7 cellular contexts compared by ENCODE assay signal in genomic region chr10:132386921-132387320, GRCh38. TPM values are rescaled to one million over a fixed set of nuclear protein-coding genes. Genes with fewer than 3 reads are reported as not detected.
DNase-seq lines count a peak whose midpoint lies in the region; ATAC-seq and TF ChIP-seq lines count a peak whose summit lies in the region.
"Not testable (repeated sequence)": the region's sequence is repeated elsewhere in the genome, so short reads cannot be mapped to it uniquely, and the experiment has no call there.

No MANE protein-coding gene starts in this region.

- not testable (repeated sequence) for H3K27ac ChIP-seq in mesenchymal stem cell (ENCODE audit: low read length, poor library complexity, severe bottlenecking)

- intact Hi-C loops in CD14-positive monocyte (cut with micrococcal nuclease) (loop anchor here (2.0 to 10.0 kb wide), 2 partner anchors 66 to 148 kb away; partner anchors contain the start of gene INPP5A (in 1 of the 2)), left cardiac atrium (cut with DNase I) (loop anchor here in 1 of 2 donors (10.0 kb wide), 1 partner anchor 258 kb away; no protein-coding TSS in a partner anchor), posterior vena cava (cut with DNase I) (loop anchor here in 1 of 2 donors (10.0 kb wide), 1 partner anchor 248 kb away; no protein-coding TSS in a partner anchor)
- intact Hi-C loops in activated CD4-positive, alpha-beta T cell treated with anti-CD3 and anti-CD28 coated beads, Interleukin-2, amount 10 ng/mL, durations not matched to agents 24 days and 14 days (cut with micrococcal nuclease): loop anchor here (2.0 kb wide), 1 partner anchor 22 kb away; no protein-coding TSS in a partner anchor

- H2AFZ ChIP-seq in mesenchymal stem cell (ENCODE audit: low read depth, low read length): not testable (repeated sequence)

- H3K27me3 Mint-ChIP-seq in CD14-positive monocyte (ENCODE audit: low read depth in 3 of 3): peaks cover 0 to 21% (median 5%) of the 10 kb centered on the region in 3 donors
- H3K27me3 Mint-ChIP-seq in activated CD4-positive, alpha-beta T cell treated with anti-CD3 and anti-CD28 coated beads, Interleukin-2, amount 10 ng/mL, durations not matched to agents 24 days and 14 days; stimulated activated naive CD8-positive, alpha-beta T cell treated with anti-CD3 and anti-CD28 coated beads, Interleukin-15, amount 100 ng/mL, for 72 hours: not testable (repeated sequence)

- not testable (repeated sequence) for H3K4me2 ChIP-seq in mesenchymal stem cell (ENCODE audit: low read length, poor library complexity, severe bottlenecking)

- peaks cover 54% of the 10 kb centered on the region for H3K4me1 Mint-ChIP-seq in CD14-positive monocyte
- H3K4me1 Mint-ChIP-seq in activated CD4-positive, alpha-beta T cell treated with anti-CD3 and anti-CD28 coated beads, Interleukin-2, amount 10 ng/mL, durations not matched to agents 24 days and 14 days: not testable (repeated sequence)
- peaks cover 34% of the 10 kb centered on the region for H3K4me1 Mint-ChIP-seq in stimulated activated naive CD8-positive, alpha-beta T cell treated with anti-CD3 and anti-CD28 coated beads, Interleukin-15, amount 100 ng/mL, for 72 hours

- peak overlapping the region; percentile 21 to 42 for H2BK12ac ChIP-seq in mesenchymal stem cell (ENCODE audit: low read length in 2 of 2)

- peaks cover 16% of the 10 kb centered on the region for H3K4me1 ChIP-seq in mesenchymal stem cell (ENCODE audit: control insufficient read depth, insufficient read depth, low read depth, low read length)

- H3K4ac ChIP-seq in mesenchymal stem cell (ENCODE audit: low read depth in 1 of 2, low read length in 2 of 2): not testable (repeated sequence)

- H2AK5ac ChIP-seq in mesenchymal stem cell (ENCODE audit: low read length, severe bottlenecking): not testable (repeated sequence)

- H3K27me3 ChIP-seq in mesenchymal stem cell (ENCODE audit: control insufficient read depth in 1 of 2, insufficient read depth in 1 of 2, low read length in 2 of 2): peaks cover 7 to 23% of the 10 kb centered on the region in 2 experiments

- peak overlapping the region in 2 of 7 donors; percentile 20 to 73 for H3K27ac Mint-ChIP-seq in CD14-positive monocyte
- peak overlapping the region; percentile 34 for H3K27ac Mint-ChIP-seq in activated CD4-positive, alpha-beta T cell treated with anti-CD3 and anti-CD28 coated beads, Interleukin-2, amount 10 ng/mL, durations not matched to agents 24 days and 14 days
- peak overlapping the region; percentile 62 to 80 for H3K27ac Mint-ChIP-seq in activated naive CD4-positive, alpha-beta T cell treated with anti-CD3 and anti-CD28 coated beads, Interleukin-2, amount 50 U/mL, for 72 hours
- peak overlapping the region; percentile 52 to 69 for H3K27ac Mint-ChIP-seq in stimulated activated naive CD8-positive, alpha-beta T cell treated with anti-CD3 and anti-CD28 coated beads, Interleukin-15, amount 100 ng/mL, for 72 hours

- H3K14ac ChIP-seq in mesenchymal stem cell (ENCODE audit: low read length in 2 of 2): not testable (repeated sequence)

- H3K9me3 ChIP-seq in mesenchymal stem cell (ENCODE audit: control insufficient read depth, low read length): not testable (repeated sequence)

- not testable (repeated sequence) for ATAC-seq in activated naive CD4-positive, alpha-beta T cell treated with anti-CD3 and anti-CD28 coated beads, Interleukin-2, amount 50 U/mL, for 72 hours; left cardiac atrium; stimulated activated naive CD8-positive, alpha-beta T cell treated with anti-CD3 and anti-CD28 coated beads, Interleukin-15, amount 100 ng/mL, for 72 hours

- H2BK15ac ChIP-seq in mesenchymal stem cell (ENCODE audit: low read depth, poor library complexity, severe bottlenecking): peak overlapping the region; percentile 65

- peak; percentile 6 for DNase-seq in CD14-positive monocyte (ENCODE audit: low spot score)
- DNase-seq in activated CD4-positive, alpha-beta T cell treated with anti-CD3 and anti-CD28 coated beads, Interleukin-2, amount 10 ng/mL, durations not matched to agents 24 days and 14 days; mesenchymal stem cell; stimulated activated naive CD8-positive, alpha-beta T cell treated with anti-CD3 and anti-CD28 coated beads, Interleukin-15, amount 100 ng/mL, for 72 hours: not testable (repeated sequence)
- DNase-seq in activated naive CD4-positive, alpha-beta T cell treated with anti-CD3 and anti-CD28 coated beads, Interleukin-2, amount 50 U/mL, for 72 hours (ENCODE audit: low spot score in 2 of 2): peak in 1 of 2 donors; percentile 30
- peak; percentile 15 for DNase-seq in left cardiac atrium
- peak; percentile 38 for DNase-seq in posterior vena cava (ENCODE audit: low spot score)

- H3K36me3 Mint-ChIP-seq in CD14-positive monocyte; activated CD4-positive, alpha-beta T cell treated with anti-CD3 and anti-CD28 coated beads, Interleukin-2, amount 10 ng/mL, durations not matched to agents 24 days and 14 days (ENCODE audit: low read depth); activated naive CD4-positive, alpha-beta T cell treated with anti-CD3 and anti-CD28 coated beads, Interleukin-2, amount 50 U/mL, for 72 hours: not testable (repeated sequence)

- H3K23ac ChIP-seq in mesenchymal stem cell (ENCODE audit: low read length in 2 of 2): not testable (repeated sequence)

- H3K9me3 Mint-ChIP-seq in CD14-positive monocyte; activated CD4-positive, alpha-beta T cell treated with anti-CD3 and anti-CD28 coated beads, Interleukin-2, amount 10 ng/mL, durations not matched to agents 24 days and 14 days; activated naive CD4-positive, alpha-beta T cell treated with anti-CD3 and anti-CD28 coated beads, Interleukin-2, amount 50 U/mL, for 72 hours; stimulated activated naive CD8-positive, alpha-beta T cell treated with anti-CD3 and anti-CD28 coated beads, Interleukin-15, amount 100 ng/mL, for 72 hours: not testable (repeated sequence)

- WGBS in mesenchymal stem cell: 100% methylated on average over 1 of the region's 1 CpG

- H3K4me3 ChIP-seq in mesenchymal stem cell (ENCODE audit: insufficient read depth in 1 of 2, low read depth in 1 of 2, low read length in 2 of 2): not testable (repeated sequence)

- TF ChIP-seq CTCF in CD14-positive monocyte (IDR thresholded peaks at IDR 0.05): not testable (repeated sequence)

- H3K36me3 ChIP-seq in mesenchymal stem cell (ENCODE audit: control insufficient read depth in 1 of 2, insufficient read depth in 2 of 2, low read depth in 1 of 2, low read length in 2 of 2): not testable (repeated sequence)

- H4K91ac ChIP-seq in mesenchymal stem cell (ENCODE audit: low read length): peak overlapping the region; percentile 14

- H2BK5ac ChIP-seq in mesenchymal stem cell (ENCODE audit: low read depth, low read length, poor library complexity, severe bottlenecking): not testable (repeated sequence)

- not testable (repeated sequence) for H3K79me1 ChIP-seq in mesenchymal stem cell (replicated peaks; ENCODE audit: low read length, poor library complexity, severe bottlenecking)

- H2BK120ac ChIP-seq in mesenchymal stem cell (ENCODE audit: low read depth, low read length): not testable (repeated sequence)

- H3K4me3 Mint-ChIP-seq in CD14-positive monocyte; activated CD4-positive, alpha-beta T cell treated with anti-CD3 and anti-CD28 coated beads, Interleukin-2, amount 10 ng/mL, durations not matched to agents 24 days and 14 days: not testable (repeated sequence)
- H3K4me3 Mint-ChIP-seq in stimulated activated naive CD8-positive, alpha-beta T cell treated with anti-CD3 and anti-CD28 coated beads, Interleukin-15, amount 100 ng/mL, for 72 hours: peak overlapping the region in 1 of 2 donors; percentile 20

- not testable (repeated sequence) for H4K8ac ChIP-seq in mesenchymal stem cell (ENCODE audit: low read length)

- not testable (repeated sequence) for H3K9ac ChIP-seq in mesenchymal stem cell (ENCODE audit: low read length)

- not testable (repeated sequence) for H3K18ac ChIP-seq in mesenchymal stem cell (ENCODE audit: low read depth in 1 of 2, low read length in 2 of 2)

RNA-seq across cellular contexts. Expression of gene PWWP2B, which starts 10.1 kb away (rescaled TPM):
- polyA plus RNA-seq in CD14-positive monocyte: 1 to 10 TPM; 2.4 to 2.7 TPM
- 4.9 and 5.0 TPM in 2 replicates for total RNA-seq in activated CD4-positive, alpha-beta T cell treated with anti-CD3 and anti-CD28 coated beads, Interleukin-2, amount 10 ng/mL, durations not matched to agents 24 days and 14 days
- total RNA-seq in activated naive CD4-positive, alpha-beta T cell treated with anti-CD3 and anti-CD28 coated beads, Interleukin-2, amount 50 U/mL, for 72 hours: 1 to 10 TPM in 1 of 2 donors, under 1 TPM in 1; 0.64 to 4.3 TPM
- 10 to 100 TPM; 11.8 to 12.7 TPM for total RNA-seq in left cardiac atrium
- 9.8 TPM for polyA plus RNA-seq in mesenchymal stem cell (2013, experiment 1 of 2)
- 9.5 TPM for polyA plus RNA-seq in mesenchymal stem cell (2013, experiment 2 of 2)
- 10 to 100 TPM; 10.4 to 16.1 TPM for total RNA-seq in posterior vena cava

RNA-seq across cellular contexts. Expression of gene LRRC27, which starts 54.9 kb away (rescaled TPM):
- 1 to 10 TPM; 3.6 TPM for polyA plus RNA-seq in CD14-positive monocyte
- 2.3 and 3.3 TPM in 2 replicates for total RNA-seq in activated CD4-positive, alpha-beta T cell treated with anti-CD3 and anti-CD28 coated beads, Interleukin-2, amount 10 ng/mL, durations not matched to agents 24 days and 14 days
- total RNA-seq in activated naive CD4-positive, alpha-beta T cell treated with anti-CD3 and anti-CD28 coated beads, Interleukin-2, amount 50 U/mL, for 72 hours: 1 to 10 TPM; 4.1 to 7.2 TPM
- 1 to 10 TPM; 3.7 to 4.4 TPM for total RNA-seq in left cardiac atrium
- polyA plus RNA-seq in mesenchymal stem cell (2013, experiment 1 of 2): 12.1 TPM
- polyA plus RNA-seq in mesenchymal stem cell (2013, experiment 2 of 2): 13.3 TPM
- total RNA-seq in posterior vena cava: 1 to 10 TPM; 4.7 to 6.5 TPM
